ENCODE assay signal across 14 cellular contexts in genomic region chr15:38242055-38242454, GRCh38. TPM values are rescaled to one million over a fixed set of nuclear protein-coding genes. Genes with fewer than 3 reads are reported as not detected.
DNase-seq lines count a peak whose midpoint lies in the region; ATAC-seq and TF ChIP-seq lines count a peak whose summit lies in the region.
"Had no signal": no experiment of that assay in that cellular context is flagged by ENCODE, and none has a peak within 500 bp of the region (broad histone marks: within the 10 kb centered on the region; RNA-seq: fewer than 3 reads in every experiment).

No MANE protein-coding gene starts in this region.

- no peaks in the 10 kb centered on the region for H3K9me3 ChIP-seq in upper lobe of right lung
- H3K9me3 ChIP-seq in stomach, result no peaks in the 10 kb centered on the region

- TF ChIP-seq POLR2A in stomach (IDR thresholded peaks at IDR 0.05), result no peak

- H3K4me3 ChIP-seq in upper lobe of right lung, result no peak overlapping the region
- H3K4me3 ChIP-seq in stomach, result no peak overlapping the region

- intact Hi-C loops in upper lobe of right lung (cut with DNase I) (no loop called here), stomach (cut with DNase I; ENCODE audit: low total_unique reads) (no loop called here)

- peaks cover 3% of the 10 kb centered on the region for H3K4me1 ChIP-seq in upper lobe of right lung
- H3K4me1 ChIP-seq in stomach, result no peaks in the 10 kb centered on the region

- ATAC-seq in HG02610 (IDR thresholded peaks at IDR 0.05; ENCODE audit: unreplicated experiment) (peak; percentile 78), HG03457 (IDR thresholded peaks at IDR 0.05; ENCODE audit: unreplicated experiment) (peak; percentile 80), upper lobe of right lung (no peak)

- peak; percentile 5 for DNase-seq in NOMO-1 treated with DMSO at 0.1 percent for 48 hours (lab: John Stamatoyannopoulos, UW; ENCODE audit: unreplicated experiment)
- no peak for DNase-seq in NOMO-1 treated with dmso at 0.1 percent for 144 hours (lab: John Stamatoyannopoulos, UW; ENCODE audit: unreplicated experiment)
- DNase-seq in upper lobe of right lung, result no peak
- no peak for DNase-seq in iPS-NIHi11 (ENCODE audit: low spot score)
- DNase-seq in activated CD4-positive, alpha-beta T cell treated with anti-CD3 and anti-CD28 coated beads for 4 hours, result no peak
- DNase-seq in stomach, result no peak
- DNase-seq: activated T-cell treated with anti-CD3 and anti-CD28 coated beads, Interleukin-2, amount 50 U/mL, for 1 hour; EL; HFFc6; kidney glomerular epithelial cell; NCI-H1092 treated with DMSO at 0.1 percent for 48 hours; stimulated activated CD4-positive, alpha-beta T cell treated with anti-CD3 and anti-CD28 coated beads, Interleukin-4, amount 100 ng/mL, for 1 hour had no signal

- H3K36me3 ChIP-seq in upper lobe of right lung, result no peaks in the 10 kb centered on the region
- no peaks in the 10 kb centered on the region for H3K36me3 ChIP-seq in stomach

- no peak for TF ChIP-seq EP300 in stomach (IDR thresholded peaks at IDR 0.05)

- 50 to 65% (median 59%) methylated on average over 2 of the region's 2 CpGs for WGBS in stomach, 5 donors

- H3K27me3 ChIP-seq in upper lobe of right lung (no peaks in the 10 kb centered on the region), stomach (no peaks in the 10 kb centered on the region)

- TF ChIP-seq CTCF in upper lobe of right lung (IDR thresholded peaks at IDR 0.05) (no peak), stomach (IDR thresholded peaks at IDR 0.05) (no peak)

- no peak overlapping the region for H3K27ac ChIP-seq in upper lobe of right lung
- H3K27ac ChIP-seq in stomach, result no peak overlapping the region

RNA-seq across cellular contexts. Expression of gene SPRED1, which starts 10.6 kb away (rescaled TPM):
- total RNA-seq in upper lobe of right lung, result 62.1 TPM
- 100 to 1,000 TPM in 1 of 5 donors, 10 to 100 TPM in 2, 1 to 10 TPM in 2; 2.2 to 112 (median 15.4) TPM for total RNA-seq in stomach
- 10 to 100 TPM in 1 of 3 donors, 1 to 10 TPM in 2; 3.1 to 13.7 (median 8.4) TPM for polyA plus RNA-seq in stomach
